1 cellular context compared by ENCODE assay signal in the genomic region with DNA sequence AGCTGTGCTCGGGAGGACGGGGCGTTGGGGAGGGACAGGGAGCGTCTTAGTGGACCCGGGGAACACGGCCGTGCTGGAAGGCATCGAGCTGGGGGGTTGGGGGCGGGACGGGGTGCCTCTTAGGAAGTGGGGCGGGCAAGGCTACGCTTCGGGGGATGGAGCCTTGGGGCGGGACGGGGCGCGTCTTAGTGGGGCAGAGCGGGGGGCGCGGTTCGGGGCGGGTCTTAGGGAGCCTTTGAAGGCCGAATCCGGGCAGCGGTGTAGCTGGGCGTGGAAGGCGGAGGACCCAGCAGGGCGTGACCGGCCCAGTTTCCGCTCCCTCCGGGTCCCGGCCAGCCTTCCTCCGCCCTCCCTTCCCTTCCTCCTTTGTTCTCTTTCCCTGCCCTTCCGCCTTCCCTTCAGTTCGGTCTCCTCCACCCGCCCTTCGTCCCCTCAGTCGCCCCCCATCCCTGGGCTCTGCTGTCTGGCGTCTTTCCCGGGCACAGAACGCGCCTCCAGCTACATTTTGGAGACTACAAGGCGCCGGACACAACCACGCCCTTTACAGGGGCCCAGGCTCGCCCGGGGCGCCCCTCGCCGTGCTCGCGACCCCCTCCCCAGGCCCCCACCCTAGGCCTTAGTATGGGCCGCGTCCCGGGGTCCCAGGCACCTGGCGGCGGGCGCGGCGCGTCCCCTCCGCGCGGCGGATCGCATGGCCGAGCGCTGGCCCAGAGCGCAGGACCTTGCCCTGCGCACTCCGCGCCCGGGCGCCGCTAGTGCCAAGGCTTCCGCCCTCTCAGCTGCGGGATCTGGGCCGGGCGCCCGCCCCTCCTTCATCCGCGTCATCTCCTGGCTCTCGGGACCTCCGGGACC.
A peak's percentile ranks its signal among the peaks of the same experiment; 100 is the strongest.
TF ChIP-seq lines count a peak whose summit lies in the region.

A gene with protein sequence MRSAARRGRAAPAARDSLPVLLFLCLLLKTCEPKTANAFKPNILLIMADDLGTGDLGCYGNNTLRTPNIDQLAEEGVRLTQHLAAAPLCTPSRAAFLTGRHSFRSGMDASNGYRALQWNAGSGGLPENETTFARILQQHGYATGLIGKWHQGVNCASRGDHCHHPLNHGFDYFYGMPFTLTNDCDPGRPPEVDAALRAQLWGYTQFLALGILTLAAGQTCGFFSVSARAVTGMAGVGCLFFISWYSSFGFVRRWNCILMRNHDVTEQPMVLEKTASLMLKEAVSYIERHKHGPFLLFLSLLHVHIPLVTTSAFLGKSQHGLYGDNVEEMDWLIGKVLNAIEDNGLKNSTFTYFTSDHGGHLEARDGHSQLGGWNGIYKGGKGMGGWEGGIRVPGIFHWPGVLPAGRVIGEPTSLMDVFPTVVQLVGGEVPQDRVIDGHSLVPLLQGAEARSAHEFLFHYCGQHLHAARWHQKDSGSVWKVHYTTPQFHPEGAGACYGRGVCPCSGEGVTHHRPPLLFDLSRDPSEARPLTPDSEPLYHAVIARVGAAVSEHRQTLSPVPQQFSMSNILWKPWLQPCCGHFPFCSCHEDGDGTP (minus strand): TSS at position 757 of the 852 bp plus-strand sequence. CDS start 64 bp downstream, at position 693.

TF ChIP-seq in WTC11, 78 proteins besides CTCF, POLR2A, EP300 and RAD21 (continued from another document and continues in another):
- TF ChIP-seq, protein P1, sequence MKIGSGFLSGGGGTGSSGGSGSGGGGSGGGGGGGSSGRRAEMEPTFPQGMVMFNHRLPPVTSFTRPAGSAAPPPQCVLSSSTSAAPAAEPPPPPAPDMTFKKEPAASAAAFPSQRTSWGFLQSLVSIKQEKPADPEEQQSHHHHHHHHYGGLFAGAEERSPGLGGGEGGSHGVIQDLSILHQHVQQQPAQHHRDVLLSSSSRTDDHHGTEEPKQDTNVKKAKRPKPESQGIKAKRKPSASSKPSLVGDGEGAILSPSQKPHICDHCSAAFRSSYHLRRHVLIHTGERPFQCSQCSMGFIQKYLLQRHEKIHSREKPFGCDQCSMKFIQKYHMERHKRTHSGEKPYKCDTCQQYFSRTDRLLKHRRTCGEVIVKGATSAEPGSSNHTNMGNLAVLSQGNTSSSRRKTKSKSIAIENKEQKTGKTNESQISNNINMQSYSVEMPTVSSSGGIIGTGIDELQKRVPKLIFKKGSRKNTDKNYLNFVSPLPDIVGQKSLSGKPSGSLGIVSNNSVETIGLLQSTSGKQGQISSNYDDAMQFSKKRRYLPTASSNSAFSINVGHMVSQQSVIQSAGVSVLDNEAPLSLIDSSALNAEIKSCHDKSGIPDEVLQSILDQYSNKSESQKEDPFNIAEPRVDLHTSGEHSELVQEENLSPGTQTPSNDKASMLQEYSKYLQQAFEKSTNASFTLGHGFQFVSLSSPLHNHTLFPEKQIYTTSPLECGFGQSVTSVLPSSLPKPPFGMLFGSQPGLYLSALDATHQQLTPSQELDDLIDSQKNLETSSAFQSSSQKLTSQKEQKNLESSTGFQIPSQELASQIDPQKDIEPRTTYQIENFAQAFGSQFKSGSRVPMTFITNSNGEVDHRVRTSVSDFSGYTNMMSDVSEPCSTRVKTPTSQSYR (CRISPR knock-in tag; IDR thresholded peaks at IDR 0.05) = no peak
- peak; percentile 80 for TF ChIP-seq SP1 (CRISPR knock-in tag; conservative IDR thresholded peaks at IDR 0.05)
- no peak for TF ChIP-seq EMX1 (CRISPR knock-in tag; IDR thresholded peaks at IDR 0.05)
- TF ChIP-seq ATF1 (CRISPR knock-in tag; IDR thresholded peaks at IDR 0.05) = no peak
- no peak for TF ChIP-seq IRF2 (CRISPR knock-in tag; IDR thresholded peaks at IDR 0.05; ENCODE audit: borderline replicate concordance, low read depth)
- TF ChIP-seq TP53 (CRISPR knock-in tag; IDR thresholded peaks at IDR 0.05) = no peak
- no peak for TF ChIP-seq CREB1 (CRISPR knock-in tag; IDR thresholded peaks at IDR 0.05)
- TF ChIP-seq, protein P2, sequence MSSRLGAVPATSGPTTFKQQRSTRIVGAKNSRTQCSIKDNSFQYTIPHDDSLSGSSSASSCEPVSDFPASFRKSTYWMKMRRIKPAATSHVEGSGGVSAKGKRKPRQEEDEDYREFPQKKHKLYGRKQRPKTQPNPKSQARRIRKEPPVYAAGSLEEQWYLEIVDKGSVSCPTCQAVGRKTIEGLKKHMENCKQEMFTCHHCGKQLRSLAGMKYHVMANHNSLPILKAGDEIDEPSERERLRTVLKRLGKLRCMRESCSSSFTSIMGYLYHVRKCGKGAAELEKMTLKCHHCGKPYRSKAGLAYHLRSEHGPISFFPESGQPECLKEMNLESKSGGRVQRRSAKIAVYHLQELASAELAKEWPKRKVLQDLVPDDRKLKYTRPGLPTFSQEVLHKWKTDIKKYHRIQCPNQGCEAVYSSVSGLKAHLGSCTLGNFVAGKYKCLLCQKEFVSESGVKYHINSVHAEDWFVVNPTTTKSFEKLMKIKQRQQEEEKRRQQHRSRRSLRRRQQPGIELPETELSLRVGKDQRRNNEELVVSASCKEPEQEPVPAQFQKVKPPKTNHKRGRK (CRISPR knock-in tag; IDR thresholded peaks at IDR 0.05; ENCODE audit: borderline replicate concordance) = no peak
- TF ChIP-seq, protein P3, sequence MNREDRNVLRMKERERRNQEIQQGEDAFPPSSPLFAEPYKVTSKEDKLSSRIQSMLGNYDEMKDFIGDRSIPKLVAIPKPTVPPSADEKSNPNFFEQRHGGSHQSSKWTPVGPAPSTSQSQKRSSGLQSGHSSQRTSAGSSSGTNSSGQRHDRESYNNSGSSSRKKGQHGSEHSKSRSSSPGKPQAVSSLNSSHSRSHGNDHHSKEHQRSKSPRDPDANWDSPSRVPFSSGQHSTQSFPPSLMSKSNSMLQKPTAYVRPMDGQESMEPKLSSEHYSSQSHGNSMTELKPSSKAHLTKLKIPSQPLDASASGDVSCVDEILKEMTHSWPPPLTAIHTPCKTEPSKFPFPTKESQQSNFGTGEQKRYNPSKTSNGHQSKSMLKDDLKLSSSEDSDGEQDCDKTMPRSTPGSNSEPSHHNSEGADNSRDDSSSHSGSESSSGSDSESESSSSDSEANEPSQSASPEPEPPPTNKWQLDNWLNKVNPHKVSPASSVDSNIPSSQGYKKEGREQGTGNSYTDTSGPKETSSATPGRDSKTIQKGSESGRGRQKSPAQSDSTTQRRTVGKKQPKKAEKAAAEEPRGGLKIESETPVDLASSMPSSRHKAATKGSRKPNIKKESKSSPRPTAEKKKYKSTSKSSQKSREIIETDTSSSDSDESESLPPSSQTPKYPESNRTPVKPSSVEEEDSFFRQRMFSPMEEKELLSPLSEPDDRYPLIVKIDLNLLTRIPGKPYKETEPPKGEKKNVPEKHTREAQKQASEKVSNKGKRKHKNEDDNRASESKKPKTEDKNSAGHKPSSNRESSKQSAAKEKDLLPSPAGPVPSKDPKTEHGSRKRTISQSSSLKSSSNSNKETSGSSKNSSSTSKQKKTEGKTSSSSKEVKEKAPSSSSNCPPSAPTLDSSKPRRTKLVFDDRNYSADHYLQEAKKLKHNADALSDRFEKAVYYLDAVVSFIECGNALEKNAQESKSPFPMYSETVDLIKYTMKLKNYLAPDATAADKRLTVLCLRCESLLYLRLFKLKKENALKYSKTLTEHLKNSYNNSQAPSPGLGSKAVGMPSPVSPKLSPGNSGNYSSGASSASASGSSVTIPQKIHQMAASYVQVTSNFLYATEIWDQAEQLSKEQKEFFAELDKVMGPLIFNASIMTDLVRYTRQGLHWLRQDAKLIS (CRISPR knock-in tag; IDR thresholded peaks at IDR 0.05; ENCODE audit: borderline replicate concordance) = no peak
- 0 out of 2 replicates have a peak, but pooled peaks have one; percentile 23 for TF ChIP-seq FOXP1 (CRISPR knock-in tag; IDR thresholded peaks at IDR 0.05; ENCODE audit: borderline replicate concordance)
- TF ChIP-seq ZNF121 (CRISPR knock-in tag; IDR thresholded peaks at IDR 0.05) = no peak
- TF ChIP-seq, protein P4, sequence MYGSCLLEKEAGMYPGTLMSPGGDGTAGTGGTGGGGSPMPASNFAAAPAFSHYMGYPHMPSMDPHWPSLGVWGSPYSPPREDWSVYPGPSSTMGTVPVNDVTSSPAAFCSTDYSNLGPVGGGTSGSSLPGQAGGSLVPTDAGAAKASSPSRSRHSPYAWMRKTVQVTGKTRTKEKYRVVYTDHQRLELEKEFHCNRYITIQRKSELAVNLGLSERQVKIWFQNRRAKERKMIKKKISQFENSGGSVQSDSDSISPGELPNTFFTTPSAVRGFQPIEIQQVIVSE (CRISPR knock-in tag; IDR thresholded peaks at IDR 0.05; ENCODE audit: borderline replicate concordance) = no peak; the same call in 1 of the 2 replicates
- TF ChIP-seq, protein P5, sequence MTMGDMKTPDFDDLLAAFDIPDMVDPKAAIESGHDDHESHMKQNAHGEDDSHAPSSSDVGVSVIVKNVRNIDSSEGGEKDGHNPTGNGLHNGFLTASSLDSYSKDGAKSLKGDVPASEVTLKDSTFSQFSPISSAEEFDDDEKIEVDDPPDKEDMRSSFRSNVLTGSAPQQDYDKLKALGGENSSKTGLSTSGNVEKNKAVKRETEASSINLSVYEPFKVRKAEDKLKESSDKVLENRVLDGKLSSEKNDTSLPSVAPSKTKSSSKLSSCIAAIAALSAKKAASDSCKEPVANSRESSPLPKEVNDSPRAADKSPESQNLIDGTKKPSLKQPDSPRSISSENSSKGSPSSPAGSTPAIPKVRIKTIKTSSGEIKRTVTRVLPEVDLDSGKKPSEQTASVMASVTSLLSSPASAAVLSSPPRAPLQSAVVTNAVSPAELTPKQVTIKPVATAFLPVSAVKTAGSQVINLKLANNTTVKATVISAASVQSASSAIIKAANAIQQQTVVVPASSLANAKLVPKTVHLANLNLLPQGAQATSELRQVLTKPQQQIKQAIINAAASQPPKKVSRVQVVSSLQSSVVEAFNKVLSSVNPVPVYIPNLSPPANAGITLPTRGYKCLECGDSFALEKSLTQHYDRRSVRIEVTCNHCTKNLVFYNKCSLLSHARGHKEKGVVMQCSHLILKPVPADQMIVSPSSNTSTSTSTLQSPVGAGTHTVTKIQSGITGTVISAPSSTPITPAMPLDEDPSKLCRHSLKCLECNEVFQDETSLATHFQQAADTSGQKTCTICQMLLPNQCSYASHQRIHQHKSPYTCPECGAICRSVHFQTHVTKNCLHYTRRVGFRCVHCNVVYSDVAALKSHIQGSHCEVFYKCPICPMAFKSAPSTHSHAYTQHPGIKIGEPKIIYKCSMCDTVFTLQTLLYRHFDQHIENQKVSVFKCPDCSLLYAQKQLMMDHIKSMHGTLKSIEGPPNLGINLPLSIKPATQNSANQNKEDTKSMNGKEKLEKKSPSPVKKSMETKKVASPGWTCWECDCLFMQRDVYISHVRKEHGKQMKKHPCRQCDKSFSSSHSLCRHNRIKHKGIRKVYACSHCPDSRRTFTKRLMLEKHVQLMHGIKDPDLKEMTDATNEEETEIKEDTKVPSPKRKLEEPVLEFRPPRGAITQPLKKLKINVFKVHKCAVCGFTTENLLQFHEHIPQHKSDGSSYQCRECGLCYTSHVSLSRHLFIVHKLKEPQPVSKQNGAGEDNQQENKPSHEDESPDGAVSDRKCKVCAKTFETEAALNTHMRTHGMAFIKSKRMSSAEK (CRISPR knock-in tag; IDR thresholded peaks at IDR 0.05; ENCODE audit: borderline replicate concordance) = no peak
- TF ChIP-seq, protein P6, sequence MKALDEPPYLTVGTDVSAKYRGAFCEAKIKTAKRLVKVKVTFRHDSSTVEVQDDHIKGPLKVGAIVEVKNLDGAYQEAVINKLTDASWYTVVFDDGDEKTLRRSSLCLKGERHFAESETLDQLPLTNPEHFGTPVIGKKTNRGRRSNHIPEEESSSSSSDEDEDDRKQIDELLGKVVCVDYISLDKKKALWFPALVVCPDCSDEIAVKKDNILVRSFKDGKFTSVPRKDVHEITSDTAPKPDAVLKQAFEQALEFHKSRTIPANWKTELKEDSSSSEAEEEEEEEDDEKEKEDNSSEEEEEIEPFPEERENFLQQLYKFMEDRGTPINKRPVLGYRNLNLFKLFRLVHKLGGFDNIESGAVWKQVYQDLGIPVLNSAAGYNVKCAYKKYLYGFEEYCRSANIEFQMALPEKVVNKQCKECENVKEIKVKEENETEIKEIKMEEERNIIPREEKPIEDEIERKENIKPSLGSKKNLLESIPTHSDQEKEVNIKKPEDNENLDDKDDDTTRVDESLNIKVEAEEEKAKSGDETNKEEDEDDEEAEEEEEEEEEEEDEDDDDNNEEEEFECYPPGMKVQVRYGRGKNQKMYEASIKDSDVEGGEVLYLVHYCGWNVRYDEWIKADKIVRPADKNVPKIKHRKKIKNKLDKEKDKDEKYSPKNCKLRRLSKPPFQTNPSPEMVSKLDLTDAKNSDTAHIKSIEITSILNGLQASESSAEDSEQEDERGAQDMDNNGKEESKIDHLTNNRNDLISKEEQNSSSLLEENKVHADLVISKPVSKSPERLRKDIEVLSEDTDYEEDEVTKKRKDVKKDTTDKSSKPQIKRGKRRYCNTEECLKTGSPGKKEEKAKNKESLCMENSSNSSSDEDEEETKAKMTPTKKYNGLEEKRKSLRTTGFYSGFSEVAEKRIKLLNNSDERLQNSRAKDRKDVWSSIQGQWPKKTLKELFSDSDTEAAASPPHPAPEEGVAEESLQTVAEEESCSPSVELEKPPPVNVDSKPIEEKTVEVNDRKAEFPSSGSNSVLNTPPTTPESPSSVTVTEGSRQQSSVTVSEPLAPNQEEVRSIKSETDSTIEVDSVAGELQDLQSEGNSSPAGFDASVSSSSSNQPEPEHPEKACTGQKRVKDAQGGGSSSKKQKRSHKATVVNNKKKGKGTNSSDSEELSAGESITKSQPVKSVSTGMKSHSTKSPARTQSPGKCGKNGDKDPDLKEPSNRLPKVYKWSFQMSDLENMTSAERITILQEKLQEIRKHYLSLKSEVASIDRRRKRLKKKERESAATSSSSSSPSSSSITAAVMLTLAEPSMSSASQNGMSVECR (CRISPR knock-in tag; IDR thresholded peaks at IDR 0.05; ENCODE audit: borderline replicate concordance) = peak; percentile 38; the same call in 1 of the 2 replicates
- TF ChIP-seq PRRX2 (CRISPR knock-in tag; IDR thresholded peaks at IDR 0.05) = no peak
- TF ChIP-seq MYBL2 (CRISPR knock-in tag; IDR thresholded peaks at IDR 0.05) = no peak
- no peak for TF ChIP-seq KAT7 (CRISPR knock-in tag; IDR thresholded peaks at IDR 0.05; ENCODE audit: borderline replicate concordance)
- TF ChIP-seq FOXK1 (CRISPR knock-in tag; IDR thresholded peaks at IDR 0.05) = no peak
- TF ChIP-seq, protein P7, sequence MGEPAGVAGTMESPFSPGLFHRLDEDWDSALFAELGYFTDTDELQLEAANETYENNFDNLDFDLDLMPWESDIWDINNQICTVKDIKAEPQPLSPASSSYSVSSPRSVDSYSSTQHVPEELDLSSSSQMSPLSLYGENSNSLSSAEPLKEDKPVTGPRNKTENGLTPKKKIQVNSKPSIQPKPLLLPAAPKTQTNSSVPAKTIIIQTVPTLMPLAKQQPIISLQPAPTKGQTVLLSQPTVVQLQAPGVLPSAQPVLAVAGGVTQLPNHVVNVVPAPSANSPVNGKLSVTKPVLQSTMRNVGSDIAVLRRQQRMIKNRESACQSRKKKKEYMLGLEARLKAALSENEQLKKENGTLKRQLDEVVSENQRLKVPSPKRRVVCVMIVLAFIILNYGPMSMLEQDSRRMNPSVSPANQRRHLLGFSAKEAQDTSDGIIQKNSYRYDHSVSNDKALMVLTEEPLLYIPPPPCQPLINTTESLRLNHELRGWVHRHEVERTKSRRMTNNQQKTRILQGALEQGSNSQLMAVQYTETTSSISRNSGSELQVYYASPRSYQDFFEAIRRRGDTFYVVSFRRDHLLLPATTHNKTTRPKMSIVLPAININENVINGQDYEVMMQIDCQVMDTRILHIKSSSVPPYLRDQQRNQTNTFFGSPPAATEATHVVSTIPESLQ (CRISPR knock-in tag; IDR thresholded peaks at IDR 0.05) = no peak
- TF ChIP-seq, protein P8, sequence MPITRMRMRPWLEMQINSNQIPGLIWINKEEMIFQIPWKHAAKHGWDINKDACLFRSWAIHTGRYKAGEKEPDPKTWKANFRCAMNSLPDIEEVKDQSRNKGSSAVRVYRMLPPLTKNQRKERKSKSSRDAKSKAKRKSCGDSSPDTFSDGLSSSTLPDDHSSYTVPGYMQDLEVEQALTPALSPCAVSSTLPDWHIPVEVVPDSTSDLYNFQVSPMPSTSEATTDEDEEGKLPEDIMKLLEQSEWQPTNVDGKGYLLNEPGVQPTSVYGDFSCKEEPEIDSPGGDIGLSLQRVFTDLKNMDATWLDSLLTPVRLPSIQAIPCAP (CRISPR knock-in tag; IDR thresholded peaks at IDR 0.05) = no peak
- TF ChIP-seq CREM (CRISPR knock-in tag; IDR thresholded peaks at IDR 0.05) = no peak
- TF ChIP-seq HMGA2 (CRISPR knock-in tag; IDR thresholded peaks at IDR 0.05) = no peak
- TF ChIP-seq RELA (CRISPR knock-in tag; IDR thresholded peaks at IDR 0.05; ENCODE audit: borderline replicate concordance) = no peak
